Comparison of ENCODE assay signal across 8 cellular contexts in genomic region chr17:50541402-50541915, GRCh38. TPM values are rescaled to one million over a fixed set of nuclear protein-coding genes. Genes with fewer than 3 reads are reported as not detected.
DNase-seq lines count a peak whose midpoint lies in the region; ATAC-seq and TF ChIP-seq lines count a peak whose summit lies in the region.

No MANE protein-coding gene starts in this region.

- ATAC-seq in GM18907 (IDR thresholded peaks at IDR 0.05; ENCODE audit: unreplicated experiment) (peak; percentile 4), GM21619 (IDR thresholded peaks at IDR 0.05; ENCODE audit: unreplicated experiment) (no peak), GM19397 (IDR thresholded peaks at IDR 0.05; ENCODE audit: unreplicated experiment) (no peak)

- H3K4me1 ChIP-seq in skeletal muscle satellite cell (ENCODE audit: control insufficient read depth, insufficient read depth, low read length) = peaks cover 20% of the 10 kb centered on the region

- no peaks in the 10 kb centered on the region for H3K79me2 ChIP-seq in SU-DHL-6 (ENCODE audit: insufficient read depth, low read length)

- no peaks in the 10 kb centered on the region for H4K20me1 ChIP-seq in SU-DHL-6 (ENCODE audit: low read depth, low read length)

- no peaks in the 10 kb centered on the region for H3K9me3 ChIP-seq in SU-DHL-6 (ENCODE audit: insufficient read depth, low read length)
- H3K9me3 ChIP-seq in skeletal muscle satellite cell (replicated peaks; ENCODE audit: low read length) = no peaks in the 10 kb centered on the region

- H3K9me2 ChIP-seq in SU-DHL-6 (replicated peaks; ENCODE audit: insufficient read depth, low read length) = no peaks in the 10 kb centered on the region

- H3K9ac ChIP-seq in SU-DHL-6 (ENCODE audit: low read length) (peak overlapping the region; percentile 56), skeletal muscle satellite cell (ENCODE audit: low read depth, low read length) (peak overlapping the region; percentile 74)

- H3K4me2 ChIP-seq in SU-DHL-6 (ENCODE audit: low read depth, low read length, poor library complexity, severe bottlenecking) (peak overlapping the region; percentile 64), skeletal muscle satellite cell (ENCODE audit: low read length) (peak overlapping the region; percentile 97)

- H3K4me3 ChIP-seq in SU-DHL-6 (ENCODE audit: insufficient read depth, low read length, poor library complexity, severe bottlenecking) (peak overlapping the region; percentile 53), fibroblast of villous mesenchyme (ENCODE audit: low read depth, low read length) (peak overlapping the region; percentile 61), skeletal muscle satellite cell (ENCODE audit: low read length) (peak overlapping the region; percentile 77)

- no peak overlapping the region for H3K27ac ChIP-seq in SU-DHL-6 (ENCODE audit: low read depth, low read length)

- H3K27me3 ChIP-seq in SU-DHL-6 (ENCODE audit: low read length) (no peaks in the 10 kb centered on the region), skeletal muscle satellite cell (ENCODE audit: control insufficient read depth, insufficient read depth, low read length) (no peaks in the 10 kb centered on the region)

- H3K36me3 ChIP-seq in SU-DHL-6 (ENCODE audit: low read length) = no peaks in the 10 kb centered on the region
- H3K36me3 ChIP-seq in skeletal muscle satellite cell (ENCODE audit: insufficient read depth, low read length) = no peaks in the 10 kb centered on the region

- peak overlapping the region; percentile 93 for H2AFZ ChIP-seq in SU-DHL-6 (ENCODE audit: low read depth, low read length, severe bottlenecking)

- TF ChIP-seq CTCF in SU-DHL-6 (IDR thresholded peaks at IDR 0.05; ENCODE audit: insufficient read depth, low read length, poor library complexity, severe bottlenecking) = no peak
- TF ChIP-seq CTCF in fibroblast of villous mesenchyme (IDR thresholded peaks at IDR 0.05; ENCODE audit: insufficient read depth, low read depth, low read length) = no peak

- H3F3A ChIP-seq in SU-DHL-6 (ENCODE audit: insufficient read depth) = no peaks in the 10 kb centered on the region

- DNase-seq in fibroblast of villous mesenchyme (ENCODE audit: low read depth) = no peak
- no peak for DNase-seq in stimulated activated CD4-positive, alpha-beta T cell treated with anti-CD3 and anti-CD28 coated beads, Interleukin-15, amount 100 ng/mL, for 24 hours
- DNase-seq in NCI-H1436 treated with DMSO at 0.1 percent for 48 hours (lab: John Stamatoyannopoulos, UW) = no peak

RNA-seq across cellular contexts. Expression of gene SPATA20, which starts 5.5 kb away (rescaled TPM):
- total RNA-seq in fibroblast of villous mesenchyme = 102 and 109 TPM in 2 replicates
- 59.4 and 91.0 TPM in 2 replicates for total RNA-seq in skeletal muscle satellite cell (2012; rRNA removed)

RNA-seq across cellular contexts. Expression of gene EPN3, which starts 8.9 kb away (rescaled TPM):
- under 0.01 TPM in 1 of 2 replicates, not detected in the other for total RNA-seq in fibroblast of villous mesenchyme
- total RNA-seq in skeletal muscle satellite cell (2012; rRNA removed) = under 0.01 TPM in 1 of 2 replicates, not detected in the other

RNA-seq across cellular contexts. Expression of gene CACNA1G, which starts 19.1 kb away (rescaled TPM):
- under 0.01 and 0.43 TPM in 2 replicates for total RNA-seq in fibroblast of villous mesenchyme
- 0.51 and 1.1 TPM in 2 replicates for total RNA-seq in skeletal muscle satellite cell (2012; rRNA removed)

RNA-seq across cellular contexts. Expression of gene MYCBPAP, which starts 33.2 kb away (rescaled TPM):
- 0.64 and 0.86 TPM in 2 replicates for total RNA-seq in fibroblast of villous mesenchyme
- 0.44 and 0.51 TPM in 2 replicates for total RNA-seq in skeletal muscle satellite cell (2012; rRNA removed)
